23 cellular contexts compared by ENCODE assay signal in the genomic region with DNA sequence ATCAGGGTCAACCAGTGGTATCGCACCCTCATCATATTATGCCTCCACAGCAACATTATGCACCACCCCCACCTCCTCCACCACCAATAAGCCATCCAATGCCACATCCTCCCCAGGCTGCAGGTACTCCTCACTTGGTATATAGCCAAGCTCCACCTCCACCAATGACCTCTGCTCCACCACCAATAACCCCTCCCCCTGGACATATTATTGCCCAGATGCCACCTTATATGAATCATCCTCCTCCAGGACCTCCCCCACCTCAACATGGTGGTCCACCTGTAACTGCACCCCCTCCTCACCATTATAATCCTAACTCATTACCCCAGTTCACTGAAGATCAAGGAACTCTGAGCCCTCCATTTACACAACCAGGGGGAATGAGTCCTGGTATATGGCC. TPM values are rescaled to one million over a fixed set of nuclear protein-coding genes. Genes with fewer than 3 reads are reported as not detected.
"Had no signal": no experiment of that assay in that cellular context is flagged by ENCODE, and none has a peak within 500 bp of the region (broad histone marks: within the 10 kb centered on the region; RNA-seq: fewer than 3 reads in every experiment).

No MANE protein-coding gene starts in this region.

- H3K27me3 ChIP-seq: spleen, tibial artery, uterus had no signal

- H3K9me3 ChIP-seq: lower lobe of right lung, spleen, tibial artery, uterus had no signal

- DNase-seq: activated CD4-positive, alpha-beta T cell treated with anti-CD3 and anti-CD28 coated beads, Interleukin-2, amount 10 ng/mL, durations not matched to agents 24 days and 14 days; activated CD4-positive, CD25-positive, alpha-beta regulatory T cell; activated CD8-positive, alpha-beta memory T cell treated with anti-CD3 and anti-CD28 coated beads for 24 hours; activated gamma-delta T cell; amniotic stem cell; dermis blood vessel endothelial cell; effector memory CD4-positive, alpha-beta T cell; foreskin fibroblast; glutamatergic neuron; hippocampal formation; left cardiac atrium; lower lobe of right lung; retina; spleen; stimulated activated CD4-positive, alpha-beta T cell treated with anti-CD3 and anti-CD28 coated beads, Interleukin-4, amount 100 ng/mL, for 4 hours; stimulated activated naive B cell treated with anti-CD40 and anti-IgM and Interleukin-4, amounts not matched to agents 10 μg/mL and 1 μg/mL and 100 μg/mL, for 72 hours; T-helper 1 cell; T1000; tibial artery; uterus had no signal

- H3K9me3 Mint-ChIP-seq: activated CD4-positive, alpha-beta T cell treated with anti-CD3 and anti-CD28 coated beads, Interleukin-2, amount 10 ng/mL, durations not matched to agents 24 days and 14 days; activated naive CD4-positive, alpha-beta T cell treated with anti-CD3 and anti-CD28 coated beads, Interleukin-2, amount 50 U/mL, for 24 hours; stimulated activated naive B cell treated with anti-CD40 and anti-IgM and Interleukin-4, amounts not matched to agents 10 μg/mL and 1 μg/mL and 100 μg/mL, for 72 hours had no signal

- H3K4me1 ChIP-seq: lower lobe of right lung, spleen, tibial artery, uterus had no signal

- H3K4me1 Mint-ChIP-seq: activated naive CD4-positive, alpha-beta T cell treated with anti-CD3 and anti-CD28 coated beads, Interleukin-2, amount 50 U/mL, for 24 hours had no signal

- H3K4me3 ChIP-seq: lower lobe of right lung, spleen, tibial artery, uterus had no signal

- H3K36me3 ChIP-seq: uterus had no signal

- ATAC-seq: left cardiac atrium; lower lobe of right lung; stimulated activated naive B cell treated with anti-CD40 and anti-IgM and Interleukin-4, amounts not matched to agents 10 μg/mL and 1 μg/mL and 100 μg/mL, for 72 hours had no signal

- H3K27me3 Mint-ChIP-seq: activated CD4-positive, alpha-beta T cell treated with anti-CD3 and anti-CD28 coated beads, Interleukin-2, amount 10 ng/mL, durations not matched to agents 24 days and 14 days; activated naive CD4-positive, alpha-beta T cell treated with anti-CD3 and anti-CD28 coated beads, Interleukin-2, amount 50 U/mL, for 24 hours; stimulated activated naive B cell treated with anti-CD40 and anti-IgM and Interleukin-4, amounts not matched to agents 10 μg/mL and 1 μg/mL and 100 μg/mL, for 72 hours had no signal

- H3K4me3 Mint-ChIP-seq: activated CD4-positive, alpha-beta T cell treated with anti-CD3 and anti-CD28 coated beads, Interleukin-2, amount 10 ng/mL, durations not matched to agents 24 days and 14 days; activated naive CD4-positive, alpha-beta T cell treated with anti-CD3 and anti-CD28 coated beads, Interleukin-2, amount 50 U/mL, for 24 hours; stimulated activated naive B cell treated with anti-CD40 and anti-IgM and Interleukin-4, amounts not matched to agents 10 μg/mL and 1 μg/mL and 100 μg/mL, for 72 hours had no signal

- H3K27ac ChIP-seq: lower lobe of right lung, spleen, tibial artery, uterus had no signal

- H3K27ac Mint-ChIP-seq: activated CD4-positive, alpha-beta T cell treated with anti-CD3 and anti-CD28 coated beads, Interleukin-2, amount 10 ng/mL, durations not matched to agents 24 days and 14 days; stimulated activated naive B cell treated with anti-CD40 and anti-IgM and Interleukin-4, amounts not matched to agents 10 μg/mL and 1 μg/mL and 100 μg/mL, for 72 hours had no signal

RNA-seq across cellular contexts. Expression of a gene that starts 44.4 kb away (rescaled TPM):
- total RNA-seq: activated CD4-positive, alpha-beta T cell treated with anti-CD3 and anti-CD28 coated beads, Interleukin-2, amount 10 ng/mL, durations not matched to agents 24 days and 14 days; chondrocyte; dermis blood vessel endothelial cell; left cardiac atrium; lower lobe of right lung; posterior vena cava had no signal
